ENCODE assay signal across 9 cellular contexts in genomic region chr20:33914871-33915270, GRCh38.
DNase-seq lines count a peak whose midpoint lies in the region; ATAC-seq and TF ChIP-seq lines count a peak whose summit lies in the region.
"Had no signal": no experiment of that assay in that cellular context is flagged by ENCODE, and none has a peak within 500 bp of the region (broad histone marks: within the 10 kb centered on the region; RNA-seq: fewer than 3 reads in every experiment).

No MANE protein-coding gene starts in this region.

- peak; percentile 94 for ATAC-seq in CD8-positive, alpha-beta T cell
- ATAC-seq in GM21381 (IDR thresholded peaks at IDR 0.05; ENCODE audit: unreplicated experiment) (no peak), sciatic nerve (no peak), HG02973 (IDR thresholded peaks at IDR 0.05; ENCODE audit: unreplicated experiment) (no peak)

- intact Hi-C loops in CD8-positive, alpha-beta T cell (cut with DNase I, micrococcal nuclease): loop anchor here (1.0 to 5.0 kb wide), 5 partner anchors 53 to 214 kb away; no protein-coding TSS in a partner anchor
- intact Hi-C loops in sciatic nerve (cut with DNase I): no loop called here

- H3K27ac ChIP-seq in CD8-positive, alpha-beta T cell (ENCODE audit: low read depth, low read length): no peak overlapping the region

- POLR2A ChIA-PET in CD8-positive, alpha-beta T cell (lab: Charles Lee): interaction anchor here (1.1 kb wide), 1 partner anchor 154 kb away, joined by 4 read pairs; no protein-coding TSS in a partner anchor

- H3K4me1 Mint-ChIP-seq in CD8-positive, alpha-beta T cell (ENCODE audit: low read depth): peaks cover 12% of the 10 kb centered on the region

- no peaks in the 10 kb centered on the region for H3K36me3 Mint-ChIP-seq in CD8-positive, alpha-beta T cell

- no peak for TF ChIP-seq CTCF in CD8-positive, alpha-beta T cell (IDR thresholded peaks at IDR 0.05)

- H3K4me3 ChIP-seq in CD8-positive, alpha-beta T cell (ENCODE audit: low read depth, low read length): no peak overlapping the region

- H3K27ac Mint-ChIP-seq in CD8-positive, alpha-beta T cell: no peak overlapping the region

- H3K36me3 ChIP-seq in CD8-positive, alpha-beta T cell (ENCODE audit: insufficient read depth, low read length): no peaks in the 10 kb centered on the region

- CTCF ChIA-PET in CD8-positive, alpha-beta T cell (lab: Charles Lee): interaction anchor here (0.6 to 6.0 kb wide), 27 partner anchors 9 to 366 kb away, joined by 3 to 66 read pairs (median 3); no protein-coding TSS in a partner anchor

- H3K27me3 Mint-ChIP-seq in CD8-positive, alpha-beta T cell (ENCODE audit: low read depth): peaks cover 3% of the 10 kb centered on the region

- H3K9me3 Mint-ChIP-seq in CD8-positive, alpha-beta T cell: no peaks in the 10 kb centered on the region

- H3K9me3 ChIP-seq in CD8-positive, alpha-beta T cell (ENCODE audit: low read length): no peaks in the 10 kb centered on the region

- H3K4me1 ChIP-seq in CD8-positive, alpha-beta T cell (ENCODE audit: insufficient read depth, low read length): no peaks in the 10 kb centered on the region

- H3K27me3 ChIP-seq in CD8-positive, alpha-beta T cell (ENCODE audit: insufficient read depth, low read length): no peaks in the 10 kb centered on the region

- H3K4me3 Mint-ChIP-seq in CD8-positive, alpha-beta T cell: no peak overlapping the region

- DNase-seq in CD8-positive, alpha-beta T cell: peak in 6 of 7 experiments; percentile 9 to 63 (median 38)
- DNase-seq in NCI-H1436 (lab: John Stamatoyannopoulos, UW) (peak; percentile 7), iris pigment epithelial cell (ENCODE audit: low read depth) (peak; percentile 96), NCI-H2081 treated with DMSO at 0.1 percent for 48 hours (lab: John Stamatoyannopoulos, UW) (no peak), sciatic nerve (ENCODE audit: low spot score) (no peak)
- DNase-seq in activated CD8-positive, alpha-beta memory T cell treated with anti-CD3 and anti-CD28 coated beads, Interleukin-2, amount 50 U/mL, for 24 hours (ENCODE audit: extremely low read depth): peak; percentile 3
- DNase-seq: midbrain had no signal

Comparison
In these comparisons a context has a peak if more than half of its experiments do, and no peak if none do; other contexts are left out.
1. DNase-seq: peak in CD8-positive, alpha-beta T cell (6 of 7), NCI-H1436 (single experiment), activated CD8-positive, alpha-beta memory T cell treated with anti-CD3 and anti-CD28 coated beads, Interleukin-2, amount 50 U/mL, for 24 hours (single experiment) and iris pigment epithelial cell (single experiment); none in NCI-H2081 treated with DMSO at 0.1 percent for 48 hours (single experiment) and sciatic nerve (single experiment).